ENCODE assay signal across 2 cellular contexts in the genomic region with DNA sequence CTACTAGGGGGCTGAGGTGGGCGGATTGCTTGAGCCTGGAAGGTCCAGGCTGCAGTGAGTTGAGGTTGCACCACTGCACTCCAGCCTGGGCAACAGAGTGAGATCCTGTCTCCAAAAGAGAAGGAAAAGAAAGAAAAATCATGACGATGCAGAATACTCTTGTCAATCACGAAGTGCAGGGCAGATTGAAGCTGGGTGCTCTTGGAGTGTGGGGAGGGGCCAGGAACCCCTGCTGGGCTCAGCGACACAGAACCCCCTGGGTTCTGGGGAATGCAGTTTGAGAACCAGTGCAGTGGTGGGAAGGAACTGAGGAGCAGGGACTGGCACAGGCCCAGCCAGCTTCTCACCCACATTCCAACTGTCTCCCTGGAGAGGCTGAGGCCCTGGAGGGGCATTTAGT.
TF ChIP-seq lines count a peak whose summit lies in the region.

No MANE protein-coding gene starts in this region.

TF ChIP-seq in HEK293, 187 proteins besides CTCF, POLR2A, EP300 and RAD21:
- TF ChIP-seq ZXDB (tag by site-specific recombination; IDR thresholded peaks at IDR 0.05), result no peak
- TF ChIP-seq ZBTB8A (tag by site-specific recombination; IDR thresholded peaks at IDR 0.05), result no peak
- TF ChIP-seq ZNF394 (tag by site-specific recombination; IDR thresholded peaks at IDR 0.05; ENCODE audit: borderline replicate concordance), result peak; percentile 18; the same call in 1 of the 2 replicates
- TF ChIP-seq ZNF121 (tag by site-specific recombination; IDR thresholded peaks at IDR 0.05), result peak; percentile 75
- TF ChIP-seq, protein P1, sequence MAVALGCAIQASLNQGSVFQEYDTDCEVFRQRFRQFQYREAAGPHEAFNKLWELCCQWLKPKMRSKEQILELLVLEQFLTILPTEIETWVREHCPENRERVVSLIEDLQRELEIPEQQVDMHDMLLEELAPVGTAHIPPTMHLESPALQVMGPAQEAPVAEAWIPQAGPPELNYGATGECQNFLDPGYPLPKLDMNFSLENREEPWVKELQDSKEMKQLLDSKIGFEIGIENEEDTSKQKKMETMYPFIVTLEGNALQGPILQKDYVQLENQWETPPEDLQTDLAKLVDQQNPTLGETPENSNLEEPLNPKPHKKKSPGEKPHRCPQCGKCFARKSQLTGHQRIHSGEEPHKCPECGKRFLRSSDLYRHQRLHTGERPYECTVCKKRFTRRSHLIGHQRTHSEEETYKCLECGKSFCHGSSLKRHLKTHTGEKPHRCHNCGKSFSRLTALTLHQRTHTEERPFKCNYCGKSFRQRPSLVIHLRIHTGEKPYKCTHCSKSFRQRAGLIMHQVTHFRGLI (tag by site-specific recombination; IDR thresholded peaks at IDR 0.05), result no peak

TF ChIP-seq in SK-N-SH, 30 proteins besides CTCF, POLR2A, EP300 and RAD21:
- no peak for TF ChIP-seq GATA2 (CRISPR knock-in tag; IDR thresholded peaks at IDR 0.05)
- TF ChIP-seq FOXM1 (IDR thresholded peaks at IDR 0.05; ENCODE audit: low read depth), result no peak
- TF ChIP-seq MEF2A (IDR thresholded peaks at IDR 0.05; ENCODE audit: borderline replicate concordance, low read depth), result no peak
- no peak for TF ChIP-seq NRF1 (IDR thresholded peaks at IDR 0.05; ENCODE audit: low read depth, low read length)
- TF ChIP-seq, protein P2, sequence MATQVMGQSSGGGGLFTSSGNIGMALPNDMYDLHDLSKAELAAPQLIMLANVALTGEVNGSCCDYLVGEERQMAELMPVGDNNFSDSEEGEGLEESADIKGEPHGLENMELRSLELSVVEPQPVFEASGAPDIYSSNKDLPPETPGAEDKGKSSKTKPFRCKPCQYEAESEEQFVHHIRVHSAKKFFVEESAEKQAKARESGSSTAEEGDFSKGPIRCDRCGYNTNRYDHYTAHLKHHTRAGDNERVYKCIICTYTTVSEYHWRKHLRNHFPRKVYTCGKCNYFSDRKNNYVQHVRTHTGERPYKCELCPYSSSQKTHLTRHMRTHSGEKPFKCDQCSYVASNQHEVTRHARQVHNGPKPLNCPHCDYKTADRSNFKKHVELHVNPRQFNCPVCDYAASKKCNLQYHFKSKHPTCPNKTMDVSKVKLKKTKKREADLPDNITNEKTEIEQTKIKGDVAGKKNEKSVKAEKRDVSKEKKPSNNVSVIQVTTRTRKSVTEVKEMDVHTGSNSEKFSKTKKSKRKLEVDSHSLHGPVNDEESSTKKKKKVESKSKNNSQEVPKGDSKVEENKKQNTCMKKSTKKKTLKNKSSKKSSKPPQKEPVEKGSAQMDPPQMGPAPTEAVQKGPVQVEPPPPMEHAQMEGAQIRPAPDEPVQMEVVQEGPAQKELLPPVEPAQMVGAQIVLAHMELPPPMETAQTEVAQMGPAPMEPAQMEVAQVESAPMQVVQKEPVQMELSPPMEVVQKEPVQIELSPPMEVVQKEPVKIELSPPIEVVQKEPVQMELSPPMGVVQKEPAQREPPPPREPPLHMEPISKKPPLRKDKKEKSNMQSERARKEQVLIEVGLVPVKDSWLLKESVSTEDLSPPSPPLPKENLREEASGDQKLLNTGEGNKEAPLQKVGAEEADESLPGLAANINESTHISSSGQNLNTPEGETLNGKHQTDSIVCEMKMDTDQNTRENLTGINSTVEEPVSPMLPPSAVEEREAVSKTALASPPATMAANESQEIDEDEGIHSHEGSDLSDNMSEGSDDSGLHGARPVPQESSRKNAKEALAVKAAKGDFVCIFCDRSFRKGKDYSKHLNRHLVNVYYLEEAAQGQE (IDR thresholded peaks at IDR 0.05; ENCODE audit: low read depth, low read length), result no peak
